ENCODE assay signal across 32 cellular contexts in genomic region chr12:91805031-91805430, GRCh38.
"Had no signal": no experiment of that assay in that cellular context is flagged by ENCODE, and none has a peak within 500 bp of the region (broad histone marks: within the 10 kb centered on the region; RNA-seq: fewer than 3 reads in every experiment).

No MANE protein-coding gene starts in this region.

- H3K27me3 ChIP-seq: breast epithelium, cardiac muscle cell, esophagus squamous epithelium had no signal

- H3K4me3 Mint-ChIP-seq: activated CD4-positive, alpha-beta memory T cell treated with anti-CD3 and anti-CD28 coated beads, Interleukin-2, amount 10 ng/mL, durations not matched to agents 7 days and 5 days; activated CD4-positive, alpha-beta T cell treated with anti-CD3 and anti-CD28 coated beads, Interleukin-2, amount 10 ng/mL, durations not matched to agents 7 days and 5 days; activated naive CD8-positive, alpha-beta T cell; activated T-cell treated with anti-CD3 and anti-CD28 coated beads, Interleukin-2, amount 50 U/mL, for 24 hours; activated T-cell treated with anti-CD3 and anti-CD28 coated beads, Interleukin-2, amount 50 U/mL, for 72 hours; activated T-helper 17 cell treated with anti-CD3 and anti-CD28 coated beads, Interleukin-2, amount 50 U/mL, for 72 hours; brain; T-cell; T-helper 1 cell treated with Interleukin-12 subunit alpha and Interleukin-12 subunit beta and Interleukin-4 antibody, amounts not matched to agents 30 μg/mL and 1 μg/mL, for 36 hours; WTC11 had no signal

- H3K4me3 ChIP-seq: breast epithelium, cardiac muscle cell, esophagus squamous epithelium had no signal

- H3K27me3 Mint-ChIP-seq: activated CD4-positive, alpha-beta memory T cell treated with anti-CD3 and anti-CD28 coated beads, Interleukin-2, amount 10 ng/mL, durations not matched to agents 7 days and 5 days; activated CD4-positive, alpha-beta T cell treated with anti-CD3 and anti-CD28 coated beads, Interleukin-2, amount 10 ng/mL, durations not matched to agents 7 days and 5 days; activated naive CD8-positive, alpha-beta T cell; activated T-cell treated with anti-CD3 and anti-CD28 coated beads, Interleukin-2, amount 50 U/mL, for 24 hours; activated T-helper 17 cell treated with anti-CD3 and anti-CD28 coated beads, Interleukin-2, amount 50 U/mL, for 72 hours; T-cell had no signal

- ATAC-seq: activated T-cell treated with anti-CD3 and anti-CD28 coated beads, Interleukin-2, amount 50 U/mL, for 72 hours; activated T-helper 17 cell treated with anti-CD3 and anti-CD28 coated beads, Interleukin-2, amount 50 U/mL, for 72 hours; T-cell; WTC11 had no signal

- H3K27ac ChIP-seq: breast epithelium, cardiac muscle cell, epithelial cell of prostate, esophagus squamous epithelium, VCaP had no signal

- H3K27ac Mint-ChIP-seq: activated CD4-positive, alpha-beta memory T cell treated with anti-CD3 and anti-CD28 coated beads, Interleukin-2, amount 10 ng/mL, durations not matched to agents 7 days and 5 days; activated CD4-positive, alpha-beta T cell treated with anti-CD3 and anti-CD28 coated beads, Interleukin-2, amount 10 ng/mL, durations not matched to agents 7 days and 5 days; activated naive CD8-positive, alpha-beta T cell; activated T-cell treated with anti-CD3 and anti-CD28 coated beads, Interleukin-2, amount 50 U/mL, for 24 hours; activated T-cell treated with anti-CD3 and anti-CD28 coated beads, Interleukin-2, amount 50 U/mL, for 72 hours; activated T-helper 17 cell treated with anti-CD3 and anti-CD28 coated beads, Interleukin-2, amount 50 U/mL, for 72 hours; brain; T-cell; T-helper 1 cell treated with Interleukin-12 subunit alpha and Interleukin-12 subunit beta and Interleukin-4 antibody, amounts not matched to agents 30 μg/mL and 1 μg/mL, for 36 hours; WTC11 had no signal

- DNase-seq: activated CD4-positive, alpha-beta memory T cell treated with anti-CD3 and anti-CD28 coated beads, Interleukin-2, amount 10 ng/mL, durations not matched to agents 7 days and 5 days; activated CD4-positive, alpha-beta T cell treated with anti-CD3 and anti-CD28 coated beads for 1 hour; activated CD4-positive, alpha-beta T cell treated with anti-CD3 and anti-CD28 coated beads for 4 hours; activated CD4-positive, alpha-beta T cell treated with anti-CD3 and anti-CD28 coated beads, Interleukin-2, amount 10 ng/mL, durations not matched to agents 7 days and 5 days; activated CD4-positive, alpha-beta T cell treated with anti-CD3 and anti-CD28 coated beads, Interleukin-2, amount 50 U/mL, for 4 hours; activated CD8-positive, alpha-beta memory T cell treated with anti-CD3 and anti-CD28 coated beads, Interleukin-2, amount 50 U/mL, for 48 hours; activated effector memory CD4-positive, alpha-beta T cell treated with Interleukin-2 at 50 U/mL for 16 hours; activated gamma-delta T cell treated with Interleukin-2 at 50 U/mL for 16 hours; activated naive CD4-positive, alpha-beta T cell treated with anti-CD3 and anti-CD28 coated beads, Interleukin-2, amount 50 U/mL, for 16 hours; activated naive CD4-positive, alpha-beta T cell treated with Interleukin-2 at 50 U/mL for 16 hours; activated T-cell treated with anti-CD3 and anti-CD28 coated beads for 4 hours; activated T-cell treated with anti-CD3 and anti-CD28 coated beads, Interleukin-2, amount 50 U/mL, for 24 hours; activated T-cell treated with anti-CD3 and anti-CD28 coated beads, Interleukin-2, amount 50 U/mL, for 72 hours; amniotic stem cell; anterior cingulate cortex; central memory CD4-positive, alpha-beta T cell; cortex of kidney; effector CD8-positive, alpha-beta T cell; esophagus squamous epithelium; head of caudate nucleus; SW 1271; T-cell; T-helper 9 cell had no signal

- H3K4me1 ChIP-seq: breast epithelium, esophagus squamous epithelium had no signal

- H3K36me3 ChIP-seq: breast epithelium, cardiac muscle cell, esophagus squamous epithelium had no signal

- H3K4me1 Mint-ChIP-seq: activated T-helper 17 cell treated with anti-CD3 and anti-CD28 coated beads, Interleukin-2, amount 50 U/mL, for 72 hours; brain; WTC11 had no signal
